17 cellular contexts compared by ENCODE assay signal in the genomic region with DNA sequence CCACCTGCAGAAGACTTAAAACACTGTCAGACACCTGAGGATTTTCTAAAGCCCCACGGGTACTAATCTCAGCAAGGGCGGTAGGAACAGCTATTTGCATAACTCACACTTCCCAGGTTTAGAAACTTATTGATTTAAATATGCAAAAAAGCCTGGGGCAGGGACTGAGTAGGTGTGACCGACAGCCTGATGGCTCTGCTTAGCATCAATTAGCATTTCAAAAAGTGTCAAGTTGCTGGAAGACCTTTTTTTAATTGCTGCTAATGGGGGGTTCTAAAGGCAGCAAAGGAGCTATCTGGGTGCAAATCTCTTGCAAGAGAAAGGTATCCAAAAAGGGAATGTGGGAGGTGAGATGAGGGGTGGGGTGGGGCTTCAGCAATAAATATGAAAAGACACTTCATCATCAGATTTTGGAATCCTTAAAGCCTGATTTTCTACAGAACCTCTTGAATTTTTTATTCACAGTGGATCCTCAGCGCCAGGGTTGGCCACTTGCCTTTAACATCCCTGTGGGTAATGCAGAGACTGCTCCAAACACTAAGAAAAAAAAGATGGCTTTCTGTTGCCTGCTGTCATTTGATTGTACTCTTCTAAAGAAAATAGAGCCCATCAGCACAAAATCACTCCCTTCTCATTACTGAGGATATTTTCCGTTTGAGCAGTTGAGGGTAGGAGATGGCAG.
"Had no signal": no experiment of that assay in that cellular context is flagged by ENCODE, and none has a peak within 500 bp of the region (broad histone marks: within the 10 kb centered on the region; RNA-seq: fewer than 3 reads in every experiment).

No MANE protein-coding gene starts in this region.

- H3K27me3 ChIP-seq: esophagus squamous epithelium, heart left ventricle had no signal

- H3K4me3 Mint-ChIP-seq: activated CD8-positive, alpha-beta T cell treated with anti-CD3 and anti-CD28 coated beads, Interleukin-2, amount 10 ng/mL, durations not matched to agents 7 days and 5 days; activated T-helper 1 cell treated with anti-CD3 and anti-CD28 coated beads, Interleukin-12 subunit alpha, Interleukin-12 subunit beta, Interleukin-2, Interleukin-4 antibody, amounts not matched to agents 30 ng/mL and 10 ng/mL and 1 ng/mL, durations not matched to agents 14 hours and 24 hours and 36 hours; naive thymus-derived CD8-positive, alpha-beta T cell; type B pancreatic cell had no signal

- H3K4me3 ChIP-seq: dorsolateral prefrontal cortex, esophagus squamous epithelium, heart left ventricle, mucosa of descending colon, suprapubic skin had no signal

- H3K36me3 Mint-ChIP-seq: naive thymus-derived CD8-positive, alpha-beta T cell; type B pancreatic cell had no signal

- H3K27ac Mint-ChIP-seq: activated CD8-positive, alpha-beta T cell treated with anti-CD3 and anti-CD28 coated beads, Interleukin-2, amount 10 ng/mL, durations not matched to agents 7 days and 5 days; activated T-helper 1 cell treated with anti-CD3 and anti-CD28 coated beads, Interleukin-12 subunit alpha, Interleukin-12 subunit beta, Interleukin-2, Interleukin-4 antibody, amounts not matched to agents 30 ng/mL and 10 ng/mL and 1 ng/mL, durations not matched to agents 14 hours and 24 hours and 36 hours; naive thymus-derived CD8-positive, alpha-beta T cell; type B pancreatic cell had no signal

- H3K9me3 ChIP-seq: esophagus squamous epithelium, heart left ventricle, mucosa of descending colon, suprapubic skin had no signal

- H3K4me1 ChIP-seq: esophagus squamous epithelium, suprapubic skin had no signal

- H3K27ac ChIP-seq: dorsolateral prefrontal cortex, esophagus squamous epithelium, heart left ventricle, suprapubic skin had no signal

- DNase-seq: activated CD4-positive, alpha-beta T cell treated with anti-CD3 and anti-CD28 coated beads for 48 hours; activated CD8-positive, alpha-beta T cell treated with anti-CD3 and anti-CD28 coated beads, Interleukin-2, amount 10 ng/mL, durations not matched to agents 7 days and 5 days; activated naive CD4-positive, alpha-beta T cell; aorta; esophagus squamous epithelium; foreskin fibroblast; heart left ventricle; left colon; mucosa of descending colon; naive thymus-derived CD8-positive, alpha-beta T cell; occipital lobe; stimulated activated CD4-positive, alpha-beta T cell treated with anti-CD3 and anti-CD28 coated beads, Interleukin-2, amount 100 ng/mL, for 48 hours; stimulated activated naive CD4-positive, alpha-beta T cell treated with Interleukin-2 at 50 U/mL for 16 hours had no signal

- H3K9me3 Mint-ChIP-seq: activated T-helper 1 cell treated with anti-CD3 and anti-CD28 coated beads, Interleukin-12 subunit alpha, Interleukin-12 subunit beta, Interleukin-2, Interleukin-4 antibody, amounts not matched to agents 30 ng/mL and 10 ng/mL and 1 ng/mL, durations not matched to agents 14 hours and 24 hours and 36 hours had no signal

- H3K4me1 Mint-ChIP-seq: naive thymus-derived CD8-positive, alpha-beta T cell had no signal

- ATAC-seq: activated CD8-positive, alpha-beta T cell treated with anti-CD3 and anti-CD28 coated beads, Interleukin-2, amount 10 ng/mL, durations not matched to agents 7 days and 5 days; heart left ventricle; left colon; mucosa of descending colon; naive thymus-derived CD8-positive, alpha-beta T cell had no signal

- H3K36me3 ChIP-seq: esophagus squamous epithelium, heart left ventricle, suprapubic skin had no signal
